In the genomic region with DNA sequence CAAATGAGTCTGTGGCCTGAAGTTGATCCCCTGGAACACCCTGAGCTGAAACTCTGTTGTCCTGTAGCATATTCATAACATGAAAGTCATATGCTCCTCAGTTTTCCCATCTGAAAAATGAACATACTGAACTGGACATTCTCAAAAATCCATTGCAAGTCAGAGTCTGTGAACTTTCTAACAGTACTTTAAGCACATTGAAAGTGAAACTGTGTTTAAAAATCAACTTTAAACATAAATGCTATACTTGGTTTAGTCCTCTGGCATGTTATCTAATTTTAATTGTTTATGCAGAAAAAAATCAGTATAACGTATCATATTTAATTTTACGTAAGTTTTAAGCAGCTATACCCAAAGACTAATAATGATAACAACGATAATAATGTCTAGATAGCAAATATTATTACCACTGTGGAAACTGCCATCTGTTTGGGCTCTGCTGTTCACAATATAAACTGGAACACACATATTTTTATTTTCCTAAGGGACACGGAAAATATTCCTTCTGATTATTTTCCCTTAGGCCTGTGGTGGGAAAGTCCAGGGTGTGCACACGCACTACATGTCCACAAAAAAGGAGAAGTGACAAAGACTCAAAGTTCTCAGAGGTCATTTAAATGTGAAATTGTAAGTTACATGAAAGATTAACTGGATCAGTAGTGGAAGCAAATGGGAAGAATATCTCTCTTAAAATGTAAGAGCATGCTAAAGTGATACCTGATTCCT, we compare ENCODE assay signal across 14 cellular contexts. TPM values are rescaled to one million over a fixed set of nuclear protein-coding genes. Genes with fewer than 3 reads are reported as not detected.
DNase-seq lines count a peak whose midpoint lies in the region; ATAC-seq, FAIRE-seq and TF ChIP-seq lines count a peak whose summit lies in the region.
"Had no signal": no experiment of that assay in that cellular context is flagged by ENCODE, and none has a peak within 500 bp of the region (broad histone marks: within the 10 kb centered on the region; RNA-seq: fewer than 3 reads in every experiment).

No MANE protein-coding gene starts in this region.

- 77% methylated on average over 5 of the region's 5 CpGs for WGBS in liver
- 16% methylated on average over 5 of the region's 5 CpGs for WGBS in HepG2 (ENCODE audit: low lambda C conversion rate)
- 14 to 22% (median 15%) methylated on average over 5 of the region's 5 CpGs for WGBS in heart left ventricle, 4 donors
- WGBS in sigmoid colon, 2 donors = 75 to 76% methylated on average over 5 of the region's 5 CpGs
- 62% methylated on average over 5 of the region's 5 CpGs for WGBS in prostate gland

- BruUV-seq in HepG2 (replicated peaks; lab: Mats Ljungman, UMichigan) = no TSS peak

- H3K4me3 Mint-ChIP-seq in activated T-cell treated with anti-CD3 and anti-CD28 coated beads, Interleukin-2, amount 50 U/mL, for 72 hours = no peak overlapping the region
- H3K4me3 Mint-ChIP-seq: activated naive CD8-positive, alpha-beta T cell treated with anti-CD3 and anti-CD28 coated beads, Interleukin-2, amount 10 ng/mL, durations not matched to agents 7 days and 5 days; stimulated activated naive CD8-positive, alpha-beta T cell treated with anti-CD3 and anti-CD28 coated beads, Interleukin-15, Interleukin-2, amounts not matched to agents 100 ng/mL and 50 ng/mL, for 24 hours had no signal

- intact Hi-C loops in HepG2 (cut with micrococcal nuclease; ENCODE audit: unreplicated experiment) = no loop called here
- intact Hi-C loops in heart left ventricle (cut with DNase I) = loop anchor here in 5 of 10 donors (5.0 to 10.0 kb wide), 3 partner anchors 36 to 58 kb away; a partner anchor contains a TSS
- intact Hi-C loops in sigmoid colon (cut with DNase I) = no loop called here
- intact Hi-C loops in prostate gland (cut with DNase I) = no loop called here

- H3K4me2 ChIP-seq in HepG2 (ENCODE audit: low read depth, low read length) = no peak overlapping the region

- no peaks in the 10 kb centered on the region for H4K20me1 ChIP-seq in HepG2 (ENCODE audit: insufficient read depth, low read length)

- ATAC-seq in HepG2 (no peak), heart left ventricle (peak in 2 of 4 donors; percentile 3 to 12), HG03457 (IDR thresholded peaks at IDR 0.05; ENCODE audit: unreplicated experiment) (no peak)
- ATAC-seq in activated T-cell treated with anti-CD3 and anti-CD28 coated beads, Interleukin-2, amount 50 U/mL, for 72 hours (replicated peaks in 1 of 2) = no peak

- no peaks in the 10 kb centered on the region for H3K4me1 Mint-ChIP-seq in activated T-cell treated with anti-CD3 and anti-CD28 coated beads, Interleukin-2, amount 50 U/mL, for 72 hours (ENCODE audit: low read depth)

- H3K36me3 Mint-ChIP-seq in activated T-cell treated with anti-CD3 and anti-CD28 coated beads, Interleukin-2, amount 50 U/mL, for 72 hours (ENCODE audit: insufficient read depth in 2 of 2) = no peaks in the 10 kb centered on the region

- FAIRE-seq in HepG2 (lab: Jason Lieb, UNC) = no peak

- H2AFZ ChIP-seq in HepG2 (ENCODE audit: low read length) = no peak overlapping the region

- TF ChIP-seq CTCF in liver (IDR thresholded peaks at IDR 0.05; ENCODE audit: low read depth, low read length, missing input control) (no peak), HepG2 (CRISPR knock-in tag; IDR thresholded peaks at IDR 0.05) (no peak), heart left ventricle (IDR thresholded peaks at IDR 0.05) (no peak), sigmoid colon (IDR thresholded peaks at IDR 0.05) (no peak), brain microvascular endothelial cell (IDR thresholded peaks at IDR 0.05; ENCODE audit: low read depth, low read length, missing control alignments) (no peak), prostate gland (IDR thresholded peaks at IDR 0.05) (no peak)

- no peaks in the 10 kb centered on the region for H3K9me3 Mint-ChIP-seq in activated T-cell treated with anti-CD3 and anti-CD28 coated beads, Interleukin-2, amount 50 U/mL, for 72 hours
- H3K9me3 Mint-ChIP-seq: activated naive CD8-positive, alpha-beta T cell treated with anti-CD3 and anti-CD28 coated beads, Interleukin-2, amount 10 ng/mL, durations not matched to agents 7 days and 5 days; stimulated activated naive CD8-positive, alpha-beta T cell treated with anti-CD3 and anti-CD28 coated beads, Interleukin-15, Interleukin-2, amounts not matched to agents 100 ng/mL and 50 ng/mL, for 24 hours had no signal

- POLR2A ChIA-PET in HepG2 (lab: Yijun Ruan, JAX) = no interaction called here

- TF ChIP-seq EP300 in HepG2 (IDR thresholded peaks at IDR 0.05; ENCODE audit: low read depth in 2 of 2, low read length in 2 of 2) = no peak
- TF ChIP-seq EP300 in HepG2 (CRISPR knock-in tag; IDR thresholded peaks at IDR 0.05; ENCODE audit: borderline replicate concordance) = no peak
- no peak for TF ChIP-seq EP300 in sigmoid colon (IDR thresholded peaks at IDR 0.05)

- no peaks in the 10 kb centered on the region for H3K79me2 ChIP-seq in HepG2 (ENCODE audit: insufficient read depth, low read length)

- in situ Hi-C loops in HepG2 (cut with HindIII; ENCODE audit: extremely low pct_ligation_motif_present, low pct_unique_long_range_greater_than_20kb) (no loop called here), brain microvascular endothelial cell (cut with HindIII; ENCODE audit: low pct_ligation_motif_present, low sequenced_read_pairs) (no loop called here)

- H3K9me3 ChIP-seq in liver (ENCODE audit: control insufficient read depth in 4 of 4, low read length in 3 of 4) (no peaks in the 10 kb centered on the region), HepG2 (ENCODE audit: low read length) (no peaks in the 10 kb centered on the region), heart left ventricle (no peaks in the 10 kb centered on the region), sigmoid colon (no peaks in the 10 kb centered on the region), prostate gland (no peaks in the 10 kb centered on the region)

- peaks cover 0 to 6% (median 0%) of the 10 kb centered on the region in 4 donors for H3K27me3 ChIP-seq in liver (ENCODE audit: control insufficient read depth in 4 of 4, insufficient read depth in 4 of 4, low read length in 3 of 4)
- H3K27me3 ChIP-seq in HepG2 (ENCODE audit: control insufficient read depth in 1 of 2, insufficient read depth in 2 of 2, low read length in 2 of 2) = peaks cover 0 to 9% of the 10 kb centered on the region in 2 experiments; a peak in 3 of 5 replicates
- H3K27me3 ChIP-seq in heart left ventricle = no peaks in the 10 kb centered on the region
- H3K27me3 ChIP-seq in sigmoid colon = no peaks in the 10 kb centered on the region
- no peaks in the 10 kb centered on the region for H3K27me3 ChIP-seq in brain microvascular endothelial cell (replicated peaks)
- no peaks in the 10 kb centered on the region for H3K27me3 ChIP-seq in prostate gland (replicated peaks; ENCODE audit: insufficient read depth)

- TF ChIP-seq RAD21 in liver (IDR thresholded peaks at IDR 0.05) (no peak), HepG2 (CRISPR knock-in tag; IDR thresholded peaks at IDR 0.05) (no peak)

- no peaks in the 10 kb centered on the region for H3K27me3 Mint-ChIP-seq in activated T-cell treated with anti-CD3 and anti-CD28 coated beads, Interleukin-2, amount 50 U/mL, for 72 hours (ENCODE audit: low read depth)
- H3K27me3 Mint-ChIP-seq: activated naive CD8-positive, alpha-beta T cell treated with anti-CD3 and anti-CD28 coated beads, Interleukin-2, amount 10 ng/mL, durations not matched to agents 7 days and 5 days; stimulated activated naive CD8-positive, alpha-beta T cell treated with anti-CD3 and anti-CD28 coated beads, Interleukin-15, Interleukin-2, amounts not matched to agents 100 ng/mL and 50 ng/mL, for 24 hours had no signal

- no peak overlapping the region for H3K9ac ChIP-seq in liver (ENCODE audit: low read depth in 1 of 2, low read length in 2 of 2)
- no peak overlapping the region for H3K9ac ChIP-seq in HepG2 (ENCODE audit: insufficient read depth, low read depth, low read length)

- CTCF ChIA-PET in HepG2 (lab: Yijun Ruan, JAX; ENCODE audit: low intra/inter-chr PET ratio, low total read pairs) = no interaction called here

- H3K4me1 ChIP-seq in liver (ENCODE audit: control insufficient read depth in 4 of 4, insufficient read depth in 4 of 4, low read length in 3 of 4) (no peaks in the 10 kb centered on the region), HepG2 (ENCODE audit: insufficient read depth, low read length) (no peaks in the 10 kb centered on the region), heart left ventricle (peaks cover 4 to 66% (median 49%) of the 10 kb centered on the region in 12 donors), sigmoid colon (peaks cover 0 to 33% (median 24%) of the 10 kb centered on the region in 4 donors), prostate gland (replicated peaks) (no peaks in the 10 kb centered on the region)

- no peaks in the 10 kb centered on the region for H3K36me3 ChIP-seq in liver (ENCODE audit: control insufficient read depth in 4 of 4, insufficient read depth in 3 of 4, low read depth in 1 of 4, low read length in 3 of 4)
- H3K36me3 ChIP-seq in HepG2 (replicated peaks in 1 of 2; ENCODE audit: control insufficient read depth in 1 of 2, insufficient read depth in 2 of 2, low read length in 2 of 2) = no peaks in the 10 kb centered on the region
- H3K36me3 ChIP-seq in heart left ventricle = no peaks in the 10 kb centered on the region
- H3K36me3 ChIP-seq in sigmoid colon = no peaks in the 10 kb centered on the region
- no peaks in the 10 kb centered on the region for H3K36me3 ChIP-seq in brain microvascular endothelial cell (replicated peaks)
- no peaks in the 10 kb centered on the region for H3K36me3 ChIP-seq in prostate gland

- H3K27ac ChIP-seq in liver (ENCODE audit: low read depth in 1 of 2, low read length in 2 of 2) = peak overlapping the region; percentile 15 to 30
- no peak overlapping the region for H3K27ac ChIP-seq in HepG2 (ENCODE audit: extremely low read length, insufficient read depth, low read length)
- peak overlapping the region; percentile 73 to 96 (median 92) for H3K27ac ChIP-seq in heart left ventricle
- peak overlapping the region in 3 of 4 donors; percentile 59 to 67 (median 64) for H3K27ac ChIP-seq in sigmoid colon
- H3K27ac ChIP-seq in brain microvascular endothelial cell = no peak overlapping the region
- no peak overlapping the region for H3K27ac ChIP-seq in prostate gland

- no peak overlapping the region for H3K27ac Mint-ChIP-seq in activated T-cell treated with anti-CD3 and anti-CD28 coated beads, Interleukin-2, amount 50 U/mL, for 72 hours
- H3K27ac Mint-ChIP-seq: activated naive CD8-positive, alpha-beta T cell treated with anti-CD3 and anti-CD28 coated beads, Interleukin-2, amount 10 ng/mL, durations not matched to agents 7 days and 5 days; stimulated activated naive CD8-positive, alpha-beta T cell treated with anti-CD3 and anti-CD28 coated beads, Interleukin-15, Interleukin-2, amounts not matched to agents 100 ng/mL and 50 ng/mL, for 24 hours had no signal

- TF ChIP-seq POLR2A in HepG2 (IDR thresholded peaks at IDR 0.05; ENCODE audit: insufficient read depth in 1 of 2, low read depth in 2 of 2, low read length in 2 of 2) (no peak), heart left ventricle (IDR thresholded peaks at IDR 0.05) (no peak), sigmoid colon (IDR thresholded peaks at IDR 0.05) (no peak), prostate gland (IDR thresholded peaks at IDR 0.05) (no peak)

- H3K4me3 ChIP-seq in liver (ENCODE audit: low read depth in 1 of 3, low read length in 3 of 3) = no peak overlapping the region
- H3K4me3 ChIP-seq in HepG2 (replicated peaks in 1 of 3; ENCODE audit: insufficient read depth in 1 of 3, low read depth in 2 of 3, low read length in 3 of 3) = no peak overlapping the region
- peak overlapping the region in 9 of 12 donors; percentile 8 to 34 (median 21) for H3K4me3 ChIP-seq in heart left ventricle
- H3K4me3 ChIP-seq in sigmoid colon = peak overlapping the region in 2 of 4 donors; percentile 5 to 9
- H3K4me3 ChIP-seq in brain microvascular endothelial cell (ENCODE audit: low read depth, low read length) = no peak overlapping the region
- H3K4me3 ChIP-seq in prostate gland = no peak overlapping the region

- DNase-seq in HepG2 (ENCODE audit: low spot score) (no peak), heart left ventricle (no peak), sigmoid colon (no peak), brain microvascular endothelial cell (no peak), prostate gland (ENCODE audit: low spot score) (no peak)
- no peak for DNase-seq in activated T-cell treated with anti-CD3 and anti-CD28 coated beads, Interleukin-2, amount 50 U/mL, for 72 hours
- DNase-seq: activated CD4-positive, CD25-positive, alpha-beta regulatory T cell treated with anti-CD3 and anti-CD28 coated beads, Interleukin-2, amount 50 U/mL, for 72 hours; activated naive CD8-positive, alpha-beta T cell treated with anti-CD3 and anti-CD28 coated beads, Interleukin-2, amount 10 ng/mL, durations not matched to agents 7 days and 5 days; activated T-cell treated with anti-CD3 and anti-CD28 coated beads for 4 hours; Calu3; cortex of kidney had no signal

RNA-seq across cellular contexts. Expression of a gene that starts 56.1 kb away (rescaled TPM):
- total RNA-seq in liver = 1 to 10 TPM in 1 of 2 donors, under 1 TPM in 1; 0.28 to 3.0 TPM
- polyA plus RNA-seq in liver = 1 to 10 TPM in 1 of 2 donors, under 1 TPM in 1; 0.01 to 1.3 TPM
- under 0.01 TPM in 2 replicates for total RNA-seq in HepG2 (2016; rRNA removed; fragmentation: Illumina TruSeq; extraction: Trizol)
- not detected in 2 replicates for total RNA-seq in HepG2 (2016; cell fraction: cytosol; rRNA removed; fragmentation: Illumina TruSeq; extraction: Trizol; ENCODE audit: low read depth)
- under 0.01 TPM in 2 replicates for total RNA-seq in HepG2 (2016; cell fraction: insoluble cytoplasmic fraction; rRNA removed; fragmentation: Illumina TruSeq; extraction: Trizol)
- total RNA-seq in HepG2 (2016; cell fraction: membrane; rRNA removed; fragmentation: Illumina TruSeq; extraction: Trizol) = not detected in 2 replicates
- under 0.01 and 0.06 TPM in 2 replicates for total RNA-seq in HepG2 (2016; cell fraction: nucleus; rRNA removed; fragmentation: Illumina TruSeq; extraction: Trizol)
- polyA plus RNA-seq in HepG2 (2011; rRNA removed) = under 0.01 TPM in 1 of 2 replicates, not detected in the other
- polyA plus RNA-seq in HepG2 (2011; cell fraction: cytosol; rRNA removed) = under 0.01 TPM in 2 replicates
- polyA plus RNA-seq in HepG2 (2011; cell fraction: nucleus; rRNA removed) = 0.02 TPM in 2 replicates
- 0.08 and 0.12 TPM in 2 replicates for polyA plus RNA-seq in HepG2 (2012)
- not detected in 2 replicates for polyA plus RNA-seq in HepG2 (2016; cell fraction: cytosol; fragmentation: Illumina TruSeq; extraction: Trizol; ENCODE audit: low read depth)
- not detected in 2 replicates for polyA plus RNA-seq in HepG2 (2016; cell fraction: insoluble cytoplasmic fraction; fragmentation: Illumina TruSeq; extraction: Trizol; ENCODE audit: low read depth)
- not detected in 2 replicates for polyA plus RNA-seq in HepG2 (2016; cell fraction: membrane; fragmentation: Illumina TruSeq; extraction: Trizol; ENCODE audit: low read depth)
- 0.01 TPM in 1 of 2 replicates, not detected in the other for polyA plus RNA-seq in HepG2 (2016; cell fraction: nucleus; fragmentation: Illumina TruSeq; extraction: Trizol; ENCODE audit: insufficient read depth, low read depth)
- under 0.01 and 0.02 TPM in 2 replicates for polyA minus RNA-seq in HepG2 (2011; rRNA and poly(A)+ RNA removed; ENCODE audit: low replicate concordance)
- under 0.01 TPM in 1 of 2 replicates, not detected in the other for polyA minus RNA-seq in HepG2 (2011; cell fraction: cytosol; rRNA and poly(A)+ RNA removed)
- 0.13 and 1.1 TPM in 2 replicates for polyA minus RNA-seq in HepG2 (2011; cell fraction: nucleus; rRNA and poly(A)+ RNA removed)
- 1,000 to 10,000 TPM; 2,645 to 4,653 (median 3,666) TPM for total RNA-seq in heart left ventricle
- 100 to 1,000 TPM; 136 to 653 TPM for polyA plus RNA-seq in heart left ventricle
- 10 to 100 TPM in 3 of 4 donors, 1 to 10 TPM in 1; 6.7 to 20.2 (median 11.2) TPM for total RNA-seq in sigmoid colon
- polyA plus RNA-seq in sigmoid colon = 1 to 10 TPM in 1 of 3 donors, under 1 TPM in 2; under 0.01 to 1.2 (median 0.90) TPM
- 10 to 100 TPM; 10.3 to 36.8 TPM for total RNA-seq in prostate gland
- 1 to 10 TPM; 6.6 to 6.9 TPM for total RNA-seq in activated T-cell treated with anti-CD3 and anti-CD28 coated beads, Interleukin-2, amount 50 U/mL, for 72 hours

Comparison
In these comparisons a context has a peak if more than half of its experiments do, and no peak if none do; other contexts are left out.
1. H3K27ac ChIP-seq: peak in liver (2 of 2), heart left ventricle (12 of 12) and sigmoid colon (3 of 4); none in HepG2 (single experiment), brain microvascular endothelial cell (single experiment) and prostate gland (0 of 2).
2. H3K4me3 ChIP-seq: peak in heart left ventricle (9 of 12); none in liver (0 of 3), HepG2 (0 of 3), brain microvascular endothelial cell (single experiment) and prostate gland (0 of 2).
3. RNA of a gene that starts 56.1 kb away (total RNA-seq): 2,645 to 4,653 TPM in heart left ventricle; 10.3 to 36.8 TPM in prostate gland, 6.7 to 20.2 TPM in sigmoid colon, 6.6 to 6.9 TPM in activated T-cell treated with anti-CD3 and anti-CD28 coated beads, Interleukin-2, amount 50 U/mL, for 72 hours, 0.28 to 3.0 TPM in liver and under 0.01 to 0.06 TPM in HepG2; every median in the first group is over 10 times any median in the second.